In the genomic region with DNA sequence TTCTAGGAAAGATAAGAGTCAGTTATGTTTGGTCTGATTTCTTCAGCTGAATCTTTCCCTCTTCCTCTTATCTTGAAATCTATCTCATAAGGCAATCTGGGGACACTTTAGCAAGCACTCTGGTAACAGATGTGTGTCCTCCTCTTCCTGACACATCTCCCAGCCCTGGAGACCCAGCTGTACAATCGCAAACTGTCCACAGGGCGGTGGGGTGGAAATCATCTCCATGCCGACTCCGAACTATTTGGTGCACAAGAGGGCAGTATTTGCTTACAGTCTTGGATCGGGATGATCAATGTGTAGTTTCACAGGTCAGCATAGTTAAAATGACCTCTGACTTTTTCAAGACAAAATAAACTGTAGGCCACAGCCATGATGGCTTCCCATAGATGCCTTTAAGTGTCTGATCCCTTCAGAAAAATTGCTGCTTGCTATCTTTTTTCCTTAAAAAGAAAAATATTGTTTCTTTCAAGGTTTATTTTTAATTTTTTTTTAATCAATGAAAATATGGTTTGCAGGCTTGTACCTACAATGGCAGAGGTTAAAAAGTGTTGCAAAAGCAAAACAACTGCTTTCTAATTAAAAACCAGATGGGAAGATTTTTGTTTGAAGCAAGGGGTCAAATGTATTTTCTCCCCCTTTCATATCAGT, we compare ENCODE assay signal across 8 cellular contexts.
DNase-seq lines count a peak whose midpoint lies in the region; ATAC-seq and TF ChIP-seq lines count a peak whose summit lies in the region.

No MANE protein-coding gene starts in this region.

- peak; percentile 99 for TF ChIP-seq CTCF in LNCaP clone FGC (IDR thresholded peaks at IDR 0.05; ENCODE audit: control insufficient read depth, extremely low read depth, insufficient read depth)

- H3K27ac Mint-ChIP-seq in activated T-cell treated with anti-CD3 and anti-CD28 coated beads, Interleukin-2, amount 50 U/mL, for 24 hours = no peak overlapping the region

- no peak overlapping the region for H3K4me3 ChIP-seq in LNCaP clone FGC (ENCODE audit: low read depth, low read length)

- ATAC-seq in HG02885 (IDR thresholded peaks at IDR 0.05; ENCODE audit: poor library complexity, unreplicated experiment) (no peak), HG03565 (IDR thresholded peaks at IDR 0.05; ENCODE audit: unreplicated experiment) (no peak)

- peaks cover 26% of the 10 kb centered on the region for H3K4me1 Mint-ChIP-seq in activated T-cell treated with anti-CD3 and anti-CD28 coated beads, Interleukin-2, amount 50 U/mL, for 24 hours (ENCODE audit: low read depth)

- peak; percentile 70 for DNase-seq in DMS 273 treated with DMSO at 0.1 percent for 48 hours (lab: John Stamatoyannopoulos, UW)
- peak; percentile 85 for DNase-seq in LNCaP clone FGC (ENCODE audit: low read depth)
- peak; percentile 58 to 71 for DNase-seq in SHP77 (lab: John Stamatoyannopoulos, UW)
- DNase-seq in epidermal melanocyte (ENCODE audit: insufficient read length, low spot score) = peak; percentile 52
- peak; percentile 76 for DNase-seq in midbrain (lab: John Stamatoyannopoulos, UW)
- no peak for DNase-seq in activated T-cell treated with anti-CD3 and anti-CD28 coated beads, Interleukin-2, amount 50 U/mL, for 24 hours

- no peaks in the 10 kb centered on the region for H3K27me3 Mint-ChIP-seq in activated T-cell treated with anti-CD3 and anti-CD28 coated beads, Interleukin-2, amount 50 U/mL, for 24 hours

- peaks cover 7% of the 10 kb centered on the region for H3K36me3 Mint-ChIP-seq in activated T-cell treated with anti-CD3 and anti-CD28 coated beads, Interleukin-2, amount 50 U/mL, for 24 hours (ENCODE audit: low read depth)

- no peak overlapping the region for H3K4me3 Mint-ChIP-seq in activated T-cell treated with anti-CD3 and anti-CD28 coated beads, Interleukin-2, amount 50 U/mL, for 24 hours

- H3K9me3 Mint-ChIP-seq in activated T-cell treated with anti-CD3 and anti-CD28 coated beads, Interleukin-2, amount 50 U/mL, for 24 hours = no peaks in the 10 kb centered on the region
